ENCODE assay signal across 20 cellular contexts in genomic region chr4:84235131-84235530, GRCh38.
A peak's percentile ranks its signal among the peaks of the same experiment; 100 is the strongest.
DNase-seq lines count a peak whose midpoint lies in the region; ATAC-seq, FAIRE-seq and TF ChIP-seq lines count a peak whose summit lies in the region.
"Had no signal": no experiment of that assay in that cellular context is flagged by ENCODE, and none has a peak within 500 bp of the region (broad histone marks: within the 10 kb centered on the region; RNA-seq: fewer than 3 reads in every experiment).

No MANE protein-coding gene starts in this region.

- SMC1A ChIA-PET in GM12878 (lab: Charles Lee; ENCODE audit: uncharacterized antibody, unreplicated experiment), result interaction anchor here (0.6 to 1.0 kb wide), 2 partner anchors 92 to 586 kb away, joined by 3 to 4 read pairs; no protein-coding TSS in a partner anchor

- H3K4me2 ChIP-seq in GM12878 (ENCODE audit: control insufficient read depth, insufficient read depth), result no peak overlapping the region

- POLR2A ChIA-PET in GM12878 (lab: Charles Lee), result no interaction called here

- H3K27me3 Mint-ChIP-seq in activated T-cell treated with anti-CD3 and anti-CD28 coated beads, Interleukin-2, amount 50 U/mL, for 72 hours (ENCODE audit: low read depth), result no peaks in the 10 kb centered on the region
- H3K27me3 Mint-ChIP-seq: natural killer cell treated with Interleukin-12 subunit alpha and Interleukin-12 subunit beta and Interleukin-15 and Interleukin-18, amount 100 ng/mL, for 72 hours; T-cell had no signal

- H3K9me3 Mint-ChIP-seq in activated T-cell treated with anti-CD3 and anti-CD28 coated beads, Interleukin-2, amount 50 U/mL, for 72 hours, result no peaks in the 10 kb centered on the region

- H3K4me1 Mint-ChIP-seq in activated T-cell treated with anti-CD3 and anti-CD28 coated beads, Interleukin-2, amount 50 U/mL, for 72 hours (ENCODE audit: low read depth), result no peaks in the 10 kb centered on the region
- H3K4me1 Mint-ChIP-seq: stimulated activated effector memory CD8-positive, alpha-beta T cell treated with anti-CD3 and anti-CD28 coated beads, Interleukin-12 subunit alpha, Interleukin-12 subunit beta, amount 100 ng/mL, for 72 hours; T-cell had no signal

- RAD21 ChIA-PET in GM12878 (lab: Charles Lee; ENCODE audit: unreplicated experiment), result no interaction called here

- TF ChIP-seq EP300 in GM12878 (IDR thresholded peaks at IDR 0.05; ENCODE audit: borderline replicate concordance in 1 of 2, control insufficient read depth in 1 of 2, low read depth in 2 of 2, low read length in 2 of 2), result no peak

- ATAC-seq in GM19324 (IDR thresholded peaks at IDR 0.05; ENCODE audit: low FRiP score, unreplicated experiment) (peak; percentile 33), HG02763 (IDR thresholded peaks at IDR 0.05; ENCODE audit: unreplicated experiment) (peak; percentile 11), HG03432 (IDR thresholded peaks at IDR 0.05; ENCODE audit: unreplicated experiment) (peak; percentile 23), GM12878 (peak; percentile 8; the same call in 1 of the 3 replicates)
- ATAC-seq in activated T-cell treated with anti-CD3 and anti-CD28 coated beads, Interleukin-2, amount 50 U/mL, for 72 hours (replicated peaks in 1 of 2), result no peak
- ATAC-seq: natural killer cell treated with Interleukin-12 subunit alpha and Interleukin-12 subunit beta and Interleukin-15 and Interleukin-18, amount 100 ng/mL, for 72 hours; stimulated activated effector memory CD8-positive, alpha-beta T cell treated with anti-CD3 and anti-CD28 coated beads, Interleukin-12 subunit alpha, Interleukin-12 subunit beta, amount 100 ng/mL, for 72 hours; T-cell had no signal

- TF ChIP-seq CTCF in GM12878 (IDR thresholded peaks at IDR 0.05 in 2 of 3, conservative IDR thresholded peaks at IDR 0.05 in 1 of 3; ENCODE audit: control insufficient read depth in 2 of 3, extremely low read depth in 1 of 3, insufficient read depth in 1 of 3, low read depth in 3 of 3, low read length in 3 of 3), result no peak
- TF ChIP-seq CTCF in lower leg skin (IDR thresholded peaks at IDR 0.05), result no peak

- no peaks in the 10 kb centered on the region for H4K20me1 ChIP-seq in GM12878 (ENCODE audit: control insufficient read depth, insufficient read depth)

- DNase-seq in GM12878 (ENCODE audit: low read depth, low spot score) (no peak), NOMO-1 (lab: John Stamatoyannopoulos, UW; ENCODE audit: unreplicated experiment in 2 of 2) (no peak), lower leg skin (ENCODE audit: low spot score in 2 of 2) (no peak)
- DNase-seq in activated T-cell treated with anti-CD3 and anti-CD28 coated beads, Interleukin-2, amount 50 U/mL, for 72 hours, result no peak
- DNase-seq: amniotic stem cell; caudate nucleus; effector CD4-positive, alpha-beta T cell; islet precursor cell; mesenchymal stem cell; NCI-H1417; NCI-H2171 treated with DMSO at 0.1 percent for 48 hours; T-cell; tibial artery had no signal

- TF ChIP-seq POLR2A in GM12878 (IDR thresholded peaks at IDR 0.05; ENCODE audit: low read depth, low read length) (no peak), lower leg skin (IDR thresholded peaks at IDR 0.05) (no peak)

- intact Hi-C loops in GM12878 (cut with micrococcal nuclease; ENCODE audit: unreplicated experiment) (no loop called here), lower leg skin (cut with DNase I; ENCODE audit: low total_unique reads) (no loop called here)

- H3K4me1 ChIP-seq in GM12878 (ENCODE audit: control insufficient read depth, insufficient read depth, low read length), result no peaks in the 10 kb centered on the region
- H3K4me1 ChIP-seq: tibial artery had no signal

- H3K36me3 ChIP-seq in GM12878 (ENCODE audit: control insufficient read depth in 2 of 2, insufficient read depth in 2 of 2, low read length in 1 of 2), result no peaks in the 10 kb centered on the region
- H3K36me3 ChIP-seq: tibial artery had no signal

- H3K27me3 ChIP-seq in GM12878 (replicated peaks in 1 of 2; ENCODE audit: control insufficient read depth in 2 of 2, insufficient read depth in 2 of 2, low read length in 1 of 2), result no peaks in the 10 kb centered on the region
- H3K27me3 ChIP-seq: tibial artery had no signal

- H2AFZ ChIP-seq in GM12878 (ENCODE audit: control insufficient read depth, low read depth, low read length), result no peak overlapping the region

- FAIRE-seq in GM12878 (lab: Jason Lieb, UNC), result no peak
- FAIRE-seq: G401.6 had no signal

- peaks cover 3% of the 10 kb centered on the region; the same call in 1 of the 3 replicates for H3K9me3 ChIP-seq in GM12878 (replicated peaks; ENCODE audit: control insufficient read depth, insufficient read depth, low read length)
- H3K9me3 ChIP-seq: tibial artery had no signal

- H3K79me2 ChIP-seq in GM12878 (ENCODE audit: control insufficient read depth, insufficient read depth, low read length), result no peaks in the 10 kb centered on the region

- no peaks in the 10 kb centered on the region for H3K36me3 Mint-ChIP-seq in activated T-cell treated with anti-CD3 and anti-CD28 coated beads, Interleukin-2, amount 50 U/mL, for 72 hours (ENCODE audit: insufficient read depth in 2 of 2)
- H3K36me3 Mint-ChIP-seq: natural killer cell treated with Interleukin-12 subunit alpha and Interleukin-12 subunit beta and Interleukin-15 and Interleukin-18, amount 100 ng/mL, for 72 hours; stimulated activated effector memory CD8-positive, alpha-beta T cell treated with anti-CD3 and anti-CD28 coated beads, Interleukin-12 subunit alpha, Interleukin-12 subunit beta, amount 100 ng/mL, for 72 hours; T-cell had no signal

- CTCF ChIA-PET in GM12878 (lab: Yijun Ruan, JAX), result interaction anchor here (0.6 to 1.0 kb wide), 2 partner anchors 15 to 939 kb away, joined by 3 to 4 read pairs; no protein-coding TSS in a partner anchor

- no peak overlapping the region for H3K4me3 ChIP-seq in GM12878
- H3K4me3 ChIP-seq in lower leg skin (ENCODE audit: low read depth, poor library complexity, severe bottlenecking), result no peak overlapping the region
- H3K4me3 ChIP-seq: tibial artery had no signal

- WGBS in GM12878 (ENCODE audit: insufficient coverage, insufficient replicate concordance, low lambda C conversion rate, missing lambda C conversion rate), result 95% methylated on average over 3 of the region's 3 CpGs
- 92 to 94% methylated on average over 3 of the region's 3 CpGs for WGBS in lower leg skin, 2 donors

- no peak overlapping the region for H3K4me3 Mint-ChIP-seq in activated T-cell treated with anti-CD3 and anti-CD28 coated beads, Interleukin-2, amount 50 U/mL, for 72 hours
- H3K4me3 Mint-ChIP-seq: natural killer cell treated with Interleukin-12 subunit alpha and Interleukin-12 subunit beta and Interleukin-15 and Interleukin-18, amount 100 ng/mL, for 72 hours; stimulated activated effector memory CD8-positive, alpha-beta T cell treated with anti-CD3 and anti-CD28 coated beads, Interleukin-12 subunit alpha, Interleukin-12 subunit beta, amount 100 ng/mL, for 72 hours; T-cell had no signal

- BruUV-seq in GM12878 (replicated peaks; lab: Mats Ljungman, UMichigan), result no TSS peak

- no peak overlapping the region for H3K27ac Mint-ChIP-seq in activated T-cell treated with anti-CD3 and anti-CD28 coated beads, Interleukin-2, amount 50 U/mL, for 72 hours
- H3K27ac Mint-ChIP-seq: natural killer cell treated with Interleukin-12 subunit alpha and Interleukin-12 subunit beta and Interleukin-15 and Interleukin-18, amount 100 ng/mL, for 72 hours; stimulated activated effector memory CD8-positive, alpha-beta T cell treated with anti-CD3 and anti-CD28 coated beads, Interleukin-12 subunit alpha, Interleukin-12 subunit beta, amount 100 ng/mL, for 72 hours; T-cell had no signal

- H3K27ac ChIP-seq in GM12878 (ENCODE audit: control insufficient read depth, insufficient read depth), result no peak overlapping the region
- H3K27ac ChIP-seq: HL-60, tibial artery had no signal

- H3K9ac ChIP-seq in GM12878 (ENCODE audit: control insufficient read depth, insufficient read depth, low read length), result no peak overlapping the region

- TF ChIP-seq RAD21 in GM12878 (IDR thresholded peaks at IDR 0.05; ENCODE audit: insufficient read depth, low read depth, low read length), result no peak

- in situ Hi-C loops in GM12878 (cut with MboI), result no loop called here

TF ChIP-seq in GM12878, 131 proteins besides CTCF, POLR2A, EP300 and RAD21 (continues in another document):
- TF ChIP-seq BRCA1 (IDR thresholded peaks at IDR 0.05; ENCODE audit: low read depth, low read length) (no peak), RELA (IDR thresholded peaks at IDR 0.05; ENCODE audit: borderline replicate concordance, partially characterized antibody) (no peak), KLF5 (IDR thresholded peaks at IDR 0.05; ENCODE audit: partially characterized antibody) (no peak), EED (IDR thresholded peaks at IDR 0.05; ENCODE audit: low read depth) (no peak), ZBED1 (IDR thresholded peaks at IDR 0.05; ENCODE audit: borderline replicate concordance) (no peak)
- TF ChIP-seq, protein P1, sequence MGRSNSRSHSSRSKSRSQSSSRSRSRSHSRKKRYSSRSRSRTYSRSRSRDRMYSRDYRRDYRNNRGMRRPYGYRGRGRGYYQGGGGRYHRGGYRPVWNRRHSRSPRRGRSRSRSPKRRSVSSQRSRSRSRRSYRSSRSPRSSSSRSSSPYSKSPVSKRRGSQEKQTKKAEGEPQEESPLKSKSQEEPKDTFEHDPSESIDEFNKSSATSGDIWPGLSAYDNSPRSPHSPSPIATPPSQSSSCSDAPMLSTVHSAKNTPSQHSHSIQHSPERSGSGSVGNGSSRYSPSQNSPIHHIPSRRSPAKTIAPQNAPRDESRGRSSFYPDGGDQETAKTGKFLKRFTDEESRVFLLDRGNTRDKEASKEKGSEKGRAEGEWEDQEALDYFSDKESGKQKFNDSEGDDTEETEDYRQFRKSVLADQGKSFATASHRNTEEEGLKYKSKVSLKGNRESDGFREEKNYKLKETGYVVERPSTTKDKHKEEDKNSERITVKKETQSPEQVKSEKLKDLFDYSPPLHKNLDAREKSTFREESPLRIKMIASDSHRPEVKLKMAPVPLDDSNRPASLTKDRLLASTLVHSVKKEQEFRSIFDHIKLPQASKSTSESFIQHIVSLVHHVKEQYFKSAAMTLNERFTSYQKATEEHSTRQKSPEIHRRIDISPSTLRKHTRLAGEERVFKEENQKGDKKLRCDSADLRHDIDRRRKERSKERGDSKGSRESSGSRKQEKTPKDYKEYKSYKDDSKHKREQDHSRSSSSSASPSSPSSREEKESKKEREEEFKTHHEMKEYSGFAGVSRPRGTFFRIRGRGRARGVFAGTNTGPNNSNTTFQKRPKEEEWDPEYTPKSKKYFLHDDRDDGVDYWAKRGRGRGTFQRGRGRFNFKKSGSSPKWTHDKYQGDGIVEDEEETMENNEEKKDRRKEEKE (IDR thresholded peaks at IDR 0.05), result no peak
- TF ChIP-seq, protein P2, sequence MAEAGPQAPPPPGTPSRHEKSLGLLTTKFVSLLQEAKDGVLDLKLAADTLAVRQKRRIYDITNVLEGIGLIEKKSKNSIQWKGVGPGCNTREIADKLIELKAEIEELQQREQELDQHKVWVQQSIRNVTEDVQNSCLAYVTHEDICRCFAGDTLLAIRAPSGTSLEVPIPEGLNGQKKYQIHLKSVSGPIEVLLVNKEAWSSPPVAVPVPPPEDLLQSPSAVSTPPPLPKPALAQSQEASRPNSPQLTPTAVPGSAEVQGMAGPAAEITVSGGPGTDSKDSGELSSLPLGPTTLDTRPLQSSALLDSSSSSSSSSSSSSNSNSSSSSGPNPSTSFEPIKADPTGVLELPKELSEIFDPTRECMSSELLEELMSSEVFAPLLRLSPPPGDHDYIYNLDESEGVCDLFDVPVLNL (IDR thresholded peaks at IDR 0.05; ENCODE audit: low read depth, low read length), result no peak

Comparison
In these comparisons a context has a peak if more than half of its experiments do, and no peak if none do; other contexts are left out.
1. ATAC-seq: peak in GM19324 (single experiment), HG02763 (single experiment), HG03432 (single experiment) and GM12878 (single experiment); none in activated T-cell treated with anti-CD3 and anti-CD28 coated beads, Interleukin-2, amount 50 U/mL, for 72 hours (0 of 2).